ENCODE assay signal across 8 cellular contexts in genomic region chr1:92029241-92029922, GRCh38. TPM values are rescaled to one million over a fixed set of nuclear protein-coding genes. Genes with fewer than 3 reads are reported as not detected.
A peak's percentile ranks its signal among the peaks of the same experiment; 100 is the strongest.
DNase-seq lines count a peak whose midpoint lies in the region; ATAC-seq and TF ChIP-seq lines count a peak whose summit lies in the region.

No MANE protein-coding gene starts in this region.

- 42% methylated on average over 31 of the region's 31 CpGs for WGBS in right cardiac atrium
- WGBS in spleen, 5 donors: 44 to 53% (median 46%) methylated on average over 24 to 31 of the region's 31 CpGs

- H3K27ac ChIP-seq in WERI-Rb-1: no peak overlapping the region
- H3K27ac ChIP-seq in right cardiac atrium (ENCODE audit: low read length): no peak overlapping the region
- H3K27ac ChIP-seq in spleen: no peak overlapping the region

- intact Hi-C loops in right cardiac atrium (cut with DNase I) (no loop called here), spleen (cut with DNase I; ENCODE audit: low total_unique reads) (no loop called here)

- no peaks in the 10 kb centered on the region for H3K27me3 ChIP-seq in WERI-Rb-1 (ENCODE audit: insufficient read depth, low read depth, severe bottlenecking)
- H3K27me3 ChIP-seq in right cardiac atrium (ENCODE audit: control insufficient read depth, insufficient read depth): no peaks in the 10 kb centered on the region
- H3K27me3 ChIP-seq in spleen (replicated peaks in 1 of 7): peaks cover 0 to 49% (median 19%) of the 10 kb centered on the region in 7 donors

- ATAC-seq in right cardiac atrium (no peak), HG03439 (IDR thresholded peaks at IDR 0.05; ENCODE audit: unreplicated experiment) (no peak)

- H3K9me3 ChIP-seq in WERI-Rb-1 (ENCODE audit: severe bottlenecking): no peaks in the 10 kb centered on the region
- no peaks in the 10 kb centered on the region for H3K9me3 ChIP-seq in right cardiac atrium (ENCODE audit: control insufficient read depth, low read length)
- peaks cover 0 to 8% (median 0%) of the 10 kb centered on the region in 8 donors for H3K9me3 ChIP-seq in spleen

- DNase-seq in NCI-H1417 (lab: John Stamatoyannopoulos, UW): peak in 2 of 3 experiments; percentile 33 to 56
- no peak for DNase-seq in NCI-H1417 treated with DMSO at 0.1 percent for 48 hours (lab: John Stamatoyannopoulos, UW)
- no peak for DNase-seq in WERI-Rb-1
- no peak for DNase-seq in right cardiac atrium
- no peak for DNase-seq in spleen
- no peak for DNase-seq in NCI-H69 (lab: John Stamatoyannopoulos, UW)
- no peak for DNase-seq in HK-2 (ENCODE audit: unreplicated experiment)

- no peaks in the 10 kb centered on the region for H3K4me1 ChIP-seq in right cardiac atrium (ENCODE audit: control insufficient read depth, insufficient read depth, low read length)
- H3K4me1 ChIP-seq in spleen: peaks cover 0 to 18% (median 8%) of the 10 kb centered on the region in 6 donors

- H3K4me3 ChIP-seq in WERI-Rb-1 (ENCODE audit: low read depth, low read length): peak overlapping the region; percentile 65
- H3K4me3 ChIP-seq in right cardiac atrium (ENCODE audit: low read length): peak overlapping the region; percentile 75
- peak overlapping the region in 5 of 8 donors; percentile 35 to 71 (median 38) for H3K4me3 ChIP-seq in spleen

- H3K36me3 ChIP-seq in WERI-Rb-1 (no peaks in the 10 kb centered on the region), spleen (no peaks in the 10 kb centered on the region)

- no peak for TF ChIP-seq POLR2A in spleen (IDR thresholded peaks at IDR 0.05)

- TF ChIP-seq CTCF in WERI-Rb-1 (IDR thresholded peaks at IDR 0.05; ENCODE audit: low read depth, low read length): no peak
- TF ChIP-seq CTCF in spleen (IDR thresholded peaks at IDR 0.05 in 8 of 11, conservative IDR thresholded peaks at IDR 0.05 in 3 of 11): no peak

RNA-seq across cellular contexts. Expression of gene EPHX4, which starts 0.4 kb away (rescaled TPM):
- total RNA-seq in right cardiac atrium (1 to 10 TPM in 1 of 4 donors, under 1 TPM in 2, not detected in 1; 0.47 to 2.2 (median 0.69) TPM), spleen (under 1 TPM in 1 of 7 donors, not detected in 6; 0.51 TPM)
- polyA plus RNA-seq in right cardiac atrium (1.4 TPM), spleen (under 1 TPM in 1 of 3 donors, not detected in 2; 0.07 TPM)

RNA-seq across cellular contexts. Expression of gene SETSIP, which starts 45.8 kb away (rescaled TPM):
- not detected for total RNA-seq in right cardiac atrium
- polyA plus RNA-seq in right cardiac atrium: not detected
- total RNA-seq in spleen: not detected
- under 1 TPM in 1 of 3 donors, not detected in 2; 0.15 TPM for polyA plus RNA-seq in spleen

RNA-seq across cellular contexts. Expression of gene BTBD8, which starts 50.8 kb away (rescaled TPM):
- 1 to 10 TPM; 2.7 to 6.2 (median 5.3) TPM for total RNA-seq in right cardiac atrium
- polyA plus RNA-seq in right cardiac atrium: 1.5 TPM
- total RNA-seq in spleen: 1 to 10 TPM; 3.0 to 6.9 (median 4.1) TPM
- polyA plus RNA-seq in spleen: under 1 TPM; 0.52 to 0.90 (median 0.55) TPM

Comparison
In these comparisons a context has a peak if more than half of its experiments do, and no peak if none do; other contexts are left out.
1. DNase-seq: peak in NCI-H1417 (2 of 3); none in NCI-H1417 treated with DMSO at 0.1 percent for 48 hours (single experiment), WERI-Rb-1 (single experiment), right cardiac atrium (0 of 3), spleen (single experiment), NCI-H69 (single experiment) and HK-2 (single experiment).
2. Peak in every context shown above with its lines, with median percentiles within 50 percentile points of each other: H3K4me3 ChIP-seq.